Comparison of ENCODE assay signal across 12 cellular contexts in the genomic region with DNA sequence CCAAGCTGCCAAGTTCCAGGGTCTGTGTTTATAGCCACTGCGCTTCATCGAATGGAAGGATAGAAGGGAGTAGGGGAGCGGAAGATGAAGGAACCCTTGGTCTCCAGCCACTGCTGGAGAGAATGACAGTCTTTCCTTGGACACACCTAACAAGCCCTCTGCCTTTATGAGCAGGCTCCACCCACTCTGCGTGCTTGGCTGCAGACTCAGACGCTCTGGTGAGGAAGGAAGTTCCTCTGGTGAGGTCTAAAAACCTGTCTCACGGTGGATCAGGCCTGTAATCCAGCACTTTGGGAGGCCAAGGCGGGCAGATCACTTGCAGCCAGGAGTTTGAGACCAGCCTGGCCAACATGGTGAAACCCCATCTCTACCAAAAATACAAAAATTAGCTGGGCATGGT. TPM values are rescaled to one million over a fixed set of nuclear protein-coding genes. Genes with fewer than 3 reads are reported as not detected.
A peak's percentile ranks its signal among the peaks of the same experiment; 100 is the strongest.
DNase-seq lines count a peak whose midpoint lies in the region; ATAC-seq, FAIRE-seq and TF ChIP-seq lines count a peak whose summit lies in the region.
"Had no signal": no experiment of that assay in that cellular context is flagged by ENCODE, and none has a peak within 500 bp of the region (broad histone marks: within the 10 kb centered on the region; RNA-seq: fewer than 3 reads in every experiment).

No MANE protein-coding gene starts in this region.

- no peak for FAIRE-seq in astrocyte (lab: Jason Lieb, UNC)

- peaks cover 9% of the 10 kb centered on the region for H3K4me1 ChIP-seq in astrocyte (ENCODE audit: insufficient read depth, low read length)
- no peaks in the 10 kb centered on the region for H3K4me1 ChIP-seq in upper lobe of left lung

- H3K4me3 Mint-ChIP-seq in HFFc6 (no peak overlapping the region), astrocyte (ENCODE audit: unreplicated experiment) (no peak overlapping the region)

- H3K4me1 Mint-ChIP-seq in HFFc6 (ENCODE audit: low read depth): peaks cover 46% of the 10 kb centered on the region
- H3K4me1 Mint-ChIP-seq in astrocyte (ENCODE audit: low read depth, unreplicated experiment): no peaks in the 10 kb centered on the region

- H3K27me3 Mint-ChIP-seq in HFFc6 (ENCODE audit: insufficient read depth): peaks cover 5% of the 10 kb centered on the region
- H3K27me3 Mint-ChIP-seq in astrocyte (ENCODE audit: low read depth, unreplicated experiment): peaks cover 30% of the 10 kb centered on the region

- H3K4me3 ChIP-seq in astrocyte (ENCODE audit: insufficient read depth, low read depth, low read length): no peak overlapping the region
- no peak overlapping the region for H3K4me3 ChIP-seq in upper lobe of left lung

- H3K9me3 Mint-ChIP-seq in HFFc6 (no peaks in the 10 kb centered on the region; the same call in 1 of the 2 replicates), astrocyte (ENCODE audit: unreplicated experiment) (no peaks in the 10 kb centered on the region)

- H3K27ac ChIP-seq in astrocyte (ENCODE audit: low read depth, low read length) (no peak overlapping the region), upper lobe of left lung (no peak overlapping the region)

- no peak overlapping the region for H2AFZ ChIP-seq in astrocyte (ENCODE audit: low read depth, low read length)

- no peak overlapping the region for H3K9ac ChIP-seq in astrocyte (ENCODE audit: low read length)

- H3K27ac Mint-ChIP-seq in HFFc6 (peak overlapping the region; percentile 94), astrocyte (ENCODE audit: unreplicated experiment) (no peak overlapping the region)

- no peaks in the 10 kb centered on the region for H3K79me2 ChIP-seq in astrocyte (ENCODE audit: insufficient read depth, low read length)

- H3K9me3 ChIP-seq in astrocyte (ENCODE audit: insufficient read depth, low read depth, low read length) (no peaks in the 10 kb centered on the region), upper lobe of left lung (no peaks in the 10 kb centered on the region)

- peak; percentile 6 for DNase-seq in A172 (ENCODE audit: low spot score)
- DNase-seq in HFFc6: peak; percentile 19
- peak; percentile 16 for DNase-seq in astrocyte (ENCODE audit: low read depth)
- DNase-seq in kidney tubule cell (ENCODE audit: low spot score): peak; percentile 68
- no peak for DNase-seq in upper lobe of left lung
- no peak for DNase-seq in GM03348 (ENCODE audit: low spot score)
- DNase-seq in COLO829 (ENCODE audit: low spot score): no peak
- DNase-seq: activated CD4-positive, alpha-beta T cell treated with anti-CD3 and anti-CD28 coated beads for 4 hours; activated gamma-delta T cell; NCI-H2107; stimulated activated CD8-positive, alpha-beta memory T cell treated with anti-CD3 and anti-CD28 coated beads, Interleukin-4, amount 100 ng/mL, for 48 hours had no signal

- H3K36me3 ChIP-seq in astrocyte (ENCODE audit: insufficient read depth, low read length): no peaks in the 10 kb centered on the region
- no peaks in the 10 kb centered on the region for H3K36me3 ChIP-seq in upper lobe of left lung

- H3K36me3 Mint-ChIP-seq in HFFc6 (ENCODE audit: low read depth) (no peaks in the 10 kb centered on the region), astrocyte (ENCODE audit: low read depth, unreplicated experiment) (no peaks in the 10 kb centered on the region)

- no peak overlapping the region for H3K4me2 ChIP-seq in astrocyte (ENCODE audit: low read length)

- TF ChIP-seq EP300 in upper lobe of left lung (IDR thresholded peaks at IDR 0.05): no peak

- TF ChIP-seq POLR2A in upper lobe of left lung (IDR thresholded peaks at IDR 0.05): no peak

- WGBS in upper lobe of left lung, 2 donors: 54 to 63% methylated on average over 6 to 7 of the region's 7 CpGs

- H3K27me3 ChIP-seq in astrocyte (ENCODE audit: insufficient read depth, low read length) (peaks cover 2% of the 10 kb centered on the region), upper lobe of left lung (no peaks in the 10 kb centered on the region)

- TF ChIP-seq CTCF in HFFc6 (IDR thresholded peaks at IDR 0.05): no peak
- TF ChIP-seq CTCF in astrocyte (IDR thresholded peaks at IDR 0.05; ENCODE audit: insufficient read depth, low read depth, low read length): no peak
- no peak for TF ChIP-seq CTCF in upper lobe of left lung (IDR thresholded peaks at IDR 0.05)

- H4K20me1 ChIP-seq in astrocyte (ENCODE audit: insufficient read depth, low read length): no peaks in the 10 kb centered on the region

- ATAC-seq in upper lobe of left lung (ENCODE audit: low FRiP score in 2 of 2): no peak
- ATAC-seq in HG02884 (IDR thresholded peaks at IDR 0.05; ENCODE audit: unreplicated experiment): no peak

RNA-seq across cellular contexts. Expression of gene MATN1, which starts 55.4 kb away (rescaled TPM):
- not detected in 2 replicates for total RNA-seq in A172 (2014; rRNA removed; shearing (Covaris generic))
- under 1 TPM in 1 of 6 experiments, not detected in 5; 0.06 TPM for total RNA-seq in HFFc6 (2021; fragmentation: NEBNext Ultra II Directional; extraction: Animal tissue kit (Norgen Biotek cat#: 25700))
- 0.32 and 0.34 TPM in 2 replicates for total RNA-seq in astrocyte
- under 1 TPM in 1 of 6 donors, not detected in 5; 0.15 TPM for total RNA-seq in upper lobe of left lung

Comparison
In these comparisons a context has a peak if more than half of its experiments do, and no peak if none do; other contexts are left out.
1. DNase-seq: peak in A172 (single experiment), HFFc6 (single experiment), astrocyte (single experiment) and kidney tubule cell (single experiment); none in upper lobe of left lung (0 of 2), GM03348 (single experiment) and COLO829 (single experiment).